1 cellular context compared by ENCODE assay signal in the genomic region with DNA sequence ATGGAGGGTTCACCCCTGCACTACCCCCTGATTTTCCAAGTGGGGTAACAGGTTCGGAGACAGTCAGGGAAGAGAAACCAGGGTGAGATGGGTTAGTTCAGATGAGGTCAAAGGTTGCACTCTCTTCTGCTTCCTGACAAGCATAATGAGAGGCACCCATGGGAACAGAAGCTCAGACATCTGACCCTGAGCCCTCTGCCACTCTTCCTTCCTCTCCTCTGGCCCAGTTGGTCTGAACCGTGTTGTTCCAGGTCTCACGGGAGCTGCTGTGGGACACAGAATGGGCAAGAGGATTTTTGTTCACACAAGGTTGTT.
TF ChIP-seq lines count a peak whose summit lies in the region.

No MANE protein-coding gene starts in this region.

TF ChIP-seq in HepG2, 621 proteins besides CTCF, POLR2A, EP300 and RAD21:
- TF ChIP-seq HNF4G (IDR thresholded peaks at IDR 0.05; ENCODE audit: borderline replicate concordance, low read depth, low read length) (peak; percentile 16; the same call in 1 of the 2 replicates), HNF4G (CRISPR knock-in tag; IDR thresholded peaks at IDR 0.05; ENCODE audit: borderline replicate concordance, low read depth) (no peak), NR2F6 (IDR thresholded peaks at IDR 0.05) (peak; percentile 71), NR2F6 (CRISPR knock-in tag; IDR thresholded peaks at IDR 0.05) (peak; percentile 77), ZNF33B (CRISPR knock-in tag; IDR thresholded peaks at IDR 0.05) (no peak), PPARG (CRISPR knock-in tag; conservative IDR thresholded peaks at IDR 0.05) (peak; percentile 43; the same call in 1 of the 2 replicates), CBX5 (CRISPR knock-in tag; IDR thresholded peaks at IDR 0.05; ENCODE audit: borderline replicate concordance) (no peak), ZNF34 (CRISPR knock-in tag; IDR thresholded peaks at IDR 0.05; ENCODE audit: borderline replicate concordance) (0 out of 2 replicates have a peak, but pooled peaks have one; percentile 0), ZNF878 (CRISPR knock-in tag; IDR thresholded peaks at IDR 0.05) (no peak), RXRA (CRISPR knock-in tag; IDR thresholded peaks at IDR 0.05) (no peak), NR2C2 (CRISPR knock-in tag; IDR thresholded peaks at IDR 0.05; ENCODE audit: borderline replicate concordance) (peak; percentile 75), ZNF646 (CRISPR knock-in tag; IDR thresholded peaks at IDR 0.05) (no peak), RXRB (CRISPR knock-in tag; IDR thresholded peaks at IDR 0.05; ENCODE audit: borderline replicate concordance) (peak; percentile 38; the same call in 1 of the 2 replicates), ARID2 (CRISPR knock-in tag; IDR thresholded peaks at IDR 0.05; ENCODE audit: borderline replicate concordance) (0 out of 2 replicates have a peak, but pooled peaks have one; percentile 20), RARA (CRISPR knock-in tag; IDR thresholded peaks at IDR 0.05) (peak; percentile 59; the same call in 1 of the 2 replicates), TMF1 (CRISPR knock-in tag; IDR thresholded peaks at IDR 0.05; ENCODE audit: low read depth) (0 out of 2 replicates have a peak, but pooled peaks have one; percentile 7), CREM (IDR thresholded peaks at IDR 0.05) (0 out of 2 replicates have a peak, but pooled peaks have one; percentile 12), CREM (CRISPR knock-in tag; IDR thresholded peaks at IDR 0.05) (no peak)
- TF ChIP-seq, protein P1, sequence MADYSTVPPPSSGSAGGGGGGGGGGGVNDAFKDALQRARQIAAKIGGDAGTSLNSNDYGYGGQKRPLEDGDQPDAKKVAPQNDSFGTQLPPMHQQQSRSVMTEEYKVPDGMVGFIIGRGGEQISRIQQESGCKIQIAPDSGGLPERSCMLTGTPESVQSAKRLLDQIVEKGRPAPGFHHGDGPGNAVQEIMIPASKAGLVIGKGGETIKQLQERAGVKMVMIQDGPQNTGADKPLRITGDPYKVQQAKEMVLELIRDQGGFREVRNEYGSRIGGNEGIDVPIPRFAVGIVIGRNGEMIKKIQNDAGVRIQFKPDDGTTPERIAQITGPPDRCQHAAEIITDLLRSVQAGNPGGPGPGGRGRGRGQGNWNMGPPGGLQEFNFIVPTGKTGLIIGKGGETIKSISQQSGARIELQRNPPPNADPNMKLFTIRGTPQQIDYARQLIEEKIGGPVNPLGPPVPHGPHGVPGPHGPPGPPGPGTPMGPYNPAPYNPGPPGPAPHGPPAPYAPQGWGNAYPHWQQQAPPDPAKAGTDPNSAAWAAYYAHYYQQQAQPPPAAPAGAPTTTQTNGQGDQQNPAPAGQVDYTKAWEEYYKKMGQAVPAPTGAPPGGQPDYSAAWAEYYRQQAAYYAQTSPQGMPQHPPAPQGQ (CRISPR knock-in tag; IDR thresholded peaks at IDR 0.05; ENCODE audit: borderline replicate concordance): no peak
- TF ChIP-seq, protein P2, sequence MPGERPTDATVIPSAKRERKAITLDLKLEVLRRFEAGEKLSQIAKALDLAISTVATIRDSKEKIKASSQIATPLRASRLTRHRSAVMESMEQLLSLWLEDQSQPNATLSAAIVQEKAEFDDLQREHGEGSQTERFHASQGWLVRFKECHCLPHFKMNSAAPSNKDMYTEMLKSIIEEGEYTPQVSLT (CRISPR knock-in tag; IDR thresholded peaks at IDR 0.05; ENCODE audit: borderline replicate concordance, low read depth): no peak
- TF ChIP-seq, protein P3, sequence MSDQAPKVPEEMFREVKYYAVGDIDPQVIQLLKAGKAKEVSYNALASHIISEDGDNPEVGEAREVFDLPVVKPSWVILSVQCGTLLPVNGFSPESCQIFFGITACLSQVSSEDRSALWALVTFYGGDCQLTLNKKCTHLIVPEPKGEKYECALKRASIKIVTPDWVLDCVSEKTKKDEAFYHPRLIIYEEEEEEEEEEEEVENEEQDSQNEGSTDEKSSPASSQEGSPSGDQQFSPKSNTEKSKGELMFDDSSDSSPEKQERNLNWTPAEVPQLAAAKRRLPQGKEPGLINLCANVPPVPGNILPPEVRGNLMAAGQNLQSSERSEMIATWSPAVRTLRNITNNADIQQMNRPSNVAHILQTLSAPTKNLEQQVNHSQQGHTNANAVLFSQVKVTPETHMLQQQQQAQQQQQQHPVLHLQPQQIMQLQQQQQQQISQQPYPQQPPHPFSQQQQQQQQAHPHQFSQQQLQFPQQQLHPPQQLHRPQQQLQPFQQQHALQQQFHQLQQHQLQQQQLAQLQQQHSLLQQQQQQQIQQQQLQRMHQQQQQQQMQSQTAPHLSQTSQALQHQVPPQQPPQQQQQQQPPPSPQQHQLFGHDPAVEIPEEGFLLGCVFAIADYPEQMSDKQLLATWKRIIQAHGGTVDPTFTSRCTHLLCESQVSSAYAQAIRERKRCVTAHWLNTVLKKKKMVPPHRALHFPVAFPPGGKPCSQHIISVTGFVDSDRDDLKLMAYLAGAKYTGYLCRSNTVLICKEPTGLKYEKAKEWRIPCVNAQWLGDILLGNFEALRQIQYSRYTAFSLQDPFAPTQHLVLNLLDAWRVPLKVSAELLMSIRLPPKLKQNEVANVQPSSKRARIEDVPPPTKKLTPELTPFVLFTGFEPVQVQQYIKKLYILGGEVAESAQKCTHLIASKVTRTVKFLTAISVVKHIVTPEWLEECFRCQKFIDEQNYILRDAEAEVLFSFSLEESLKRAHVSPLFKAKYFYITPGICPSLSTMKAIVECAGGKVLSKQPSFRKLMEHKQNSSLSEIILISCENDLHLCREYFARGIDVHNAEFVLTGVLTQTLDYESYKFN (CRISPR knock-in tag; conservative IDR thresholded peaks at IDR 0.05): peak; percentile 39
- TF ChIP-seq, protein P4, sequence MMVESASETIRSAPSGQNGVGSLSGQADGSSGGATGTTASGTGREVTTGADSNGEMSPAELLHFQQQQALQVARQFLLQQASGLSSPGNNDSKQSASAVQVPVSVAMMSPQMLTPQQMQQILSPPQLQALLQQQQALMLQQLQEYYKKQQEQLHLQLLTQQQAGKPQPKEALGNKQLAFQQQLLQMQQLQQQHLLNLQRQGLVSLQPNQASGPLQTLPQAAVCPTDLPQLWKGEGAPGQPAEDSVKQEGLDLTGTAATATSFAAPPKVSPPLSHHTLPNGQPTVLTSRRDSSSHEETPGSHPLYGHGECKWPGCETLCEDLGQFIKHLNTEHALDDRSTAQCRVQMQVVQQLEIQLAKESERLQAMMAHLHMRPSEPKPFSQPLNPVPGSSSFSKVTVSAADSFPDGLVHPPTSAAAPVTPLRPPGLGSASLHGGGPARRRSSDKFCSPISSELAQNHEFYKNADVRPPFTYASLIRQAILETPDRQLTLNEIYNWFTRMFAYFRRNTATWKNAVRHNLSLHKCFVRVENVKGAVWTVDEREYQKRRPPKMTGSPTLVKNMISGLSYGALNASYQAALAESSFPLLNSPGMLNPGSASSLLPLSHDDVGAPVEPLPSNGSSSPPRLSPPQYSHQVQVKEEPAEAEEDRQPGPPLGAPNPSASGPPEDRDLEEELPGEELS (CRISPR knock-in tag; IDR thresholded peaks at IDR 0.05): peak; percentile 4; the same call in 1 of the 2 replicates
